ENCODE assay signal across 10 cellular contexts in the genomic region with DNA sequence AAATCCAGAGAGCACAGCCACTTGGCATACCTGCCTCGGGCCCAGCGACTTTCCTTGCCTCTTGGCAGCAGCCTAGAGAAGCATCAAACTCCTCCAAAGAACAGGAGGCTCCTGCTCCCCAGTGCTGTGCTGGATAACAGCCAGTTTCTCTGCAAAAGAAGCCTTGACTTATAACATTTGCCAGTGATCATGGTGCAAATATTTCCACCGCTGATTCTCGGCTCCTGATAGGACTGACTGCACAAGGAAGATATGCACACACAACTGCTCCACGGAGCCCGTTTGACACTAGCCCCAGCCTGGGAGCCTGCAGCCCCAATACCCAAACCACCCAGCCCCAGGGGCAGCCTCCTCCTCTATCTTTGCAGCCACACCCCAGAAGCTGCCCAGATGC. TPM values are rescaled to one million over a fixed set of nuclear protein-coding genes. Genes with fewer than 3 reads are reported as not detected.
A peak's percentile ranks its signal among the peaks of the same experiment; 100 is the strongest.
DNase-seq lines count a peak whose midpoint lies in the region; ATAC-seq and TF ChIP-seq lines count a peak whose summit lies in the region.
"Had no signal": no experiment of that assay in that cellular context is flagged by ENCODE, and none has a peak within 500 bp of the region (broad histone marks: within the 10 kb centered on the region; RNA-seq: fewer than 3 reads in every experiment).

No MANE protein-coding gene starts in this region.

- H3K27me3 ChIP-seq in PC-9 (ENCODE audit: insufficient read depth, low read depth) (no peaks in the 10 kb centered on the region), osteoblast (ENCODE audit: insufficient read depth, low read length) (no peaks in the 10 kb centered on the region)

- POLR2A ChIA-PET in PC-9 (lab: Charles Lee; ENCODE audit: unreplicated experiment), result no interaction called here

- peaks cover 11% of the 10 kb centered on the region; the same call in 1 of the 2 replicates for H3K4me1 ChIP-seq in PC-9 (replicated peaks; ENCODE audit: insufficient read depth)
- H3K4me1 ChIP-seq in osteoblast (ENCODE audit: insufficient read depth, low read length), result peaks cover 10% of the 10 kb centered on the region

- H3K9me3 ChIP-seq in PC-9 (ENCODE audit: insufficient read depth, low read depth) (no peaks in the 10 kb centered on the region), osteoblast (ENCODE audit: low read depth, low read length) (no peaks in the 10 kb centered on the region)

- H3K36me3 ChIP-seq in PC-9 (ENCODE audit: low read depth), result no peaks in the 10 kb centered on the region
- H3K36me3 ChIP-seq in osteoblast (ENCODE audit: insufficient read depth, low read length), result no peaks in the 10 kb centered on the region
- H3K36me3 ChIP-seq: WERI-Rb-1 had no signal

- BruUV-seq in PC-9 (replicated peaks; lab: Mats Ljungman, UMichigan), result no TSS peak

- intact Hi-C loops in PC-9 (cut with micrococcal nuclease; ENCODE audit: unreplicated experiment), result loop anchor here (2.0 kb wide), 2 partner anchors 16 to 40 kb away; no protein-coding TSS in a partner anchor

- TF ChIP-seq CTCF in PC-9 (conservative IDR thresholded peaks at IDR 0.05) (no peak), fibroblast of mammary gland (conservative IDR thresholded peaks at IDR 0.05; ENCODE audit: control insufficient read depth, insufficient read depth, low read depth, low read length) (no peak), osteoblast (IDR thresholded peaks at IDR 0.05; ENCODE audit: extremely low read depth, low read depth, low read length) (no peak)

- no peak for ATAC-seq in GM19463 (IDR thresholded peaks at IDR 0.05; ENCODE audit: unreplicated experiment)

- H4K20me1 ChIP-seq in PC-9 (ENCODE audit: insufficient read depth) (no peaks in the 10 kb centered on the region), osteoblast (ENCODE audit: insufficient read depth, low read length) (no peaks in the 10 kb centered on the region)

- H2AFZ ChIP-seq in PC-9, result no peak overlapping the region
- H2AFZ ChIP-seq in osteoblast (ENCODE audit: low read length), result no peak overlapping the region

- CTCF ChIA-PET in PC-9 (lab: Charles Lee), result no interaction called here

- H3K4me3 ChIP-seq in PC-9 (no peak overlapping the region), fibroblast of mammary gland (ENCODE audit: control insufficient read depth, low read depth, low read length) (no peak overlapping the region), osteoblast (ENCODE audit: insufficient read depth, low read length) (no peak overlapping the region)

- H3K27ac ChIP-seq in PC-9 (no peak overlapping the region), osteoblast (ENCODE audit: low read depth, low read length) (no peak overlapping the region)
- H3K27ac ChIP-seq: WERI-Rb-1 had no signal

- DNase-seq in AG08396 (ENCODE audit: low spot score), result peak; percentile 70
- peak; percentile 20 to 31 for DNase-seq in PC-9
- peak; percentile 74 for DNase-seq in fibroblast of mammary gland (ENCODE audit: low read depth)
- DNase-seq in osteoblast (ENCODE audit: insufficient read length, low spot score, missing footprints), result peak; percentile 86
- no peak for DNase-seq in LoVo (ENCODE audit: low spot score)
- no peak for DNase-seq in SHP77 (lab: John Stamatoyannopoulos, UW)
- no peak for DNase-seq in central memory CD4-positive, alpha-beta T cell
- DNase-seq: naive B cell, WERI-Rb-1 had no signal

- no peak overlapping the region for H3K4me2 ChIP-seq in PC-9
- H3K4me2 ChIP-seq in osteoblast (ENCODE audit: insufficient read depth, low read length), result no peak overlapping the region

- H3K9me2 ChIP-seq in PC-9 (ENCODE audit: insufficient read depth), result no peaks in the 10 kb centered on the region

- H3K79me2 ChIP-seq in PC-9 (ENCODE audit: low read depth) (no peaks in the 10 kb centered on the region), osteoblast (ENCODE audit: insufficient read depth, low read length) (no peaks in the 10 kb centered on the region)

- H3F3A ChIP-seq in PC-9 (ENCODE audit: insufficient read depth, low read depth), result peaks cover 7% of the 10 kb centered on the region; the same call in 1 of the 2 replicates

RNA-seq across cellular contexts. Expression of gene ACSS1, which starts 17.5 kb away (rescaled TPM):
- total RNA-seq in PC-9 (2021), result 12.8 and 12.9 TPM in 2 replicates
- 1.4 and 2.1 TPM in 2 replicates for total RNA-seq in osteoblast

RNA-seq across cellular contexts. Expression of gene VSX1, which starts 41.5 kb away (rescaled TPM):
- total RNA-seq in PC-9 (2021), result 0.65 and 1.5 TPM in 2 replicates
- total RNA-seq in osteoblast, result not detected in 2 replicates

RNA-seq across cellular contexts. Expression of gene APMAP, which starts 47.9 kb away (rescaled TPM):
- total RNA-seq in PC-9 (2021), result 96.6 and 103 TPM in 2 replicates
- total RNA-seq in osteoblast, result 69.2 and 70.2 TPM in 2 replicates

Comparison
In these comparisons a context has a peak if more than half of its experiments do, and no peak if none do; other contexts are left out.
1. DNase-seq: peak in AG08396 (single experiment), PC-9 (2 of 2), fibroblast of mammary gland (single experiment) and osteoblast (single experiment); none in LoVo (single experiment), SHP77 (0 of 2) and central memory CD4-positive, alpha-beta T cell (single experiment).